In genomic region chr6:25041676-25042598, GRCh38 we compare ENCODE assay signal across 8 cellular contexts.
DNase-seq lines count a peak whose midpoint lies in the region; ATAC-seq and TF ChIP-seq lines count a peak whose summit lies in the region.

No MANE protein-coding gene starts in this region.

- H3K4me3 ChIP-seq in sigmoid colon: no peak overlapping the region
- H3K4me3 ChIP-seq in tibial nerve: peak overlapping the region in 1 of 4 donors; percentile 19

- DNase-seq in NCI-H510A (lab: John Stamatoyannopoulos, UW): peak; percentile 21
- DNase-seq in activated naive CD4-positive, alpha-beta T cell treated with anti-CD3 and anti-CD28 coated beads, Interleukin-2, amount 50 U/mL, for 72 hours (ENCODE audit: low spot score in 2 of 2): peak in 1 of 2 donors; percentile 43
- peak; percentile 48 for DNase-seq in stimulated activated CD4-positive, alpha-beta T cell treated with anti-CD3 and anti-CD28 coated beads, Interleukin-4, amount 100 ng/mL, for 24 hours
- no peak for DNase-seq in sigmoid colon
- DNase-seq in NCI-H345 treated with DMSO at 0.1 percent for 48 hours (lab: John Stamatoyannopoulos, UW; ENCODE audit: unreplicated experiment): no peak
- no peak for DNase-seq in tibial nerve (ENCODE audit: low spot score in 2 of 2)

- TF ChIP-seq EP300 in sigmoid colon (IDR thresholded peaks at IDR 0.05) (no peak), tibial nerve (IDR thresholded peaks at IDR 0.05) (no peak)

- peaks cover 5 to 20% of the 10 kb centered on the region in 2 donors for H3K36me3 Mint-ChIP-seq in activated naive CD4-positive, alpha-beta T cell treated with anti-CD3 and anti-CD28 coated beads, Interleukin-2, amount 50 U/mL, for 72 hours

- H3K36me3 ChIP-seq in sigmoid colon (no peaks in the 10 kb centered on the region), tibial nerve (no peaks in the 10 kb centered on the region)

- ATAC-seq in GM21423 (IDR thresholded peaks at IDR 0.05; ENCODE audit: unreplicated experiment): peak; percentile 56
- ATAC-seq in activated naive CD4-positive, alpha-beta T cell treated with anti-CD3 and anti-CD28 coated beads, Interleukin-2, amount 50 U/mL, for 72 hours: peak; percentile 68 to 72
- no peak for ATAC-seq in HG03521 (IDR thresholded peaks at IDR 0.05; ENCODE audit: unreplicated experiment)

- peak overlapping the region; percentile 99 for H3K27ac Mint-ChIP-seq in activated naive CD4-positive, alpha-beta T cell treated with anti-CD3 and anti-CD28 coated beads, Interleukin-2, amount 50 U/mL, for 72 hours

- H3K27me3 ChIP-seq in sigmoid colon: no peaks in the 10 kb centered on the region
- no peaks in the 10 kb centered on the region for H3K27me3 ChIP-seq in tibial nerve

- H3K9me3 ChIP-seq in sigmoid colon (no peaks in the 10 kb centered on the region), tibial nerve (peaks cover 0 to 6% (median 0%) of the 10 kb centered on the region in 4 donors)

- WGBS in sigmoid colon, 2 donors: 46 to 83% methylated on average over 24 of the region's 24 CpGs
- 76 to 79% methylated on average over 24 of the region's 24 CpGs for WGBS in tibial nerve, 2 donors

- no peaks in the 10 kb centered on the region for H3K9me3 Mint-ChIP-seq in activated naive CD4-positive, alpha-beta T cell treated with anti-CD3 and anti-CD28 coated beads, Interleukin-2, amount 50 U/mL, for 72 hours

- H3K27ac ChIP-seq in sigmoid colon: no peak overlapping the region
- peak overlapping the region in 1 of 4 donors; percentile 2 for H3K27ac ChIP-seq in tibial nerve

- intact Hi-C loops in sigmoid colon (cut with DNase I): no loop called here

- TF ChIP-seq CTCF in sigmoid colon (IDR thresholded peaks at IDR 0.05) (no peak), tibial nerve (IDR thresholded peaks at IDR 0.05) (no peak)

- H3K4me1 ChIP-seq in sigmoid colon (no peaks in the 10 kb centered on the region), tibial nerve (no peaks in the 10 kb centered on the region)

- TF ChIP-seq POLR2A in sigmoid colon (IDR thresholded peaks at IDR 0.05) (no peak), tibial nerve (IDR thresholded peaks at IDR 0.05) (no peak)

Comparison
In these comparisons a context has a peak if more than half of its experiments do, and no peak if none do; other contexts are left out.
1. DNase-seq: peak in NCI-H510A (single experiment) and stimulated activated CD4-positive, alpha-beta T cell treated with anti-CD3 and anti-CD28 coated beads, Interleukin-4, amount 100 ng/mL, for 24 hours (single experiment); none in sigmoid colon (single experiment), NCI-H345 treated with DMSO at 0.1 percent for 48 hours (single experiment) and tibial nerve (0 of 2).